Comparison of ENCODE assay signal across 16 cellular contexts in the genomic region with DNA sequence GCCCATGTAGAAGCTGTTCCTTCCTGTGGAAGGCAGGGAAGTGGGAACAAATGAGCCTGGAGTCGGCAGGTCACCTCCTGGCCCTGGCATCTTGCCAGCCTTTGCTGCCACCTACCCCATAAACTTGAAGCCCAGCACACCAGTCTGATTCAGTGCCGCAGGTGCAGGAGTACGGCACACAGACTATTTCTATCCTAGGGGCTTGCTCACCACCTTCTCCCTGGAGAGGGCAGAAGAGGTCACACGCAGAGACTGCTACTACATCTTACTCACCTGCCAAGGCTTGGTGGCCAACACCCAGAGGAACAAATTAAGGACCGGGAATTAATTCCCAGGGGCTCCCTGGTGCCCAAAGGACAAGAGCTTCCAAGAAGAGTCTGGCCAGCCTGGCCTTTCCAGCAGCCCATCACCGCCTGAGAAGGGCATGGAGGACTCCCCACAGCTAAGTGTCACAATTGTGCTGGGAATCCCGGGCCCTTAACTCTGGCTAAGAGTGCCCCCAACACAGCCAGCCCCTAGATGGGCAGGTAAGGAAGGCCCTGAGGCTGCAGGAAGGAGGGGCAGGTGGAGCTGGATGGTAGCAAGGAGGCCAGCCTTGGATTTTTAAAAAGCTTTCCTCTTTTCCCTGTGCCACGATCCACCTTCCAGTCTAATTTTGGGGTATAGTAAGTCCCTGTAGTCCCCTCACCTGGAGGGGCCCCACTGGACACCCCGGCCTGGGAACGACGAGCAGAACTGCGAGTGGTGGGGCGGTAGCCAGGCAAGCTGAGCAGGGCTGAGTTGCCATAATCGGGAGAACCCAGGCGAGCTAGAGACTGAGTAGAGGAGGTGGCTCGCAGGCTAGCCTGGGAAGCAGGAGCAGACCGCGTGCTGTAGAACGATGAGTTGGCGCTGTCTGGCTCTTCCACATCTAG. TPM values are rescaled to one million over a fixed set of nuclear protein-coding genes. Genes with fewer than 3 reads are reported as not detected.
DNase-seq lines count a peak whose midpoint lies in the region; ATAC-seq and TF ChIP-seq lines count a peak whose summit lies in the region.
"Had no signal": no experiment of that assay in that cellular context is flagged by ENCODE, and none has a peak within 500 bp of the region (broad histone marks: within the 10 kb centered on the region; RNA-seq: fewer than 3 reads in every experiment).

No MANE protein-coding gene starts in this region.

- no peak overlapping the region for H3K4ac ChIP-seq in mesenchymal stem cell (ENCODE audit: low read depth in 1 of 2, low read length in 2 of 2)

- peak overlapping the region; percentile 53 for H4K91ac ChIP-seq in mesenchymal stem cell (ENCODE audit: low read length)

- H3K4me3 ChIP-seq in DND-41 (ENCODE audit: low read depth in 1 of 2, low read length in 2 of 2) (no peak overlapping the region), mesenchymal stem cell (ENCODE audit: insufficient read depth in 1 of 2, low read depth in 1 of 2, low read length in 2 of 2) (no peak overlapping the region), WERI-Rb-1 (ENCODE audit: low read depth, low read length) (no peak overlapping the region)
- H3K4me3 ChIP-seq: mucosa of descending colon had no signal

- TF ChIP-seq CTCF in 22Rv1 (IDR thresholded peaks at IDR 0.05) (no peak), DND-41 (IDR thresholded peaks at IDR 0.05; ENCODE audit: borderline replicate concordance, extremely low read depth, low read length, poor library complexity, severe bottlenecking) (peak; percentile 2), VCaP (conservative IDR thresholded peaks at IDR 0.05) (no peak), WERI-Rb-1 (IDR thresholded peaks at IDR 0.05; ENCODE audit: low read depth, low read length) (no peak)

- H3K79me1 ChIP-seq in mesenchymal stem cell (replicated peaks; ENCODE audit: low read length, poor library complexity, severe bottlenecking), result peaks cover 26% of the 10 kb centered on the region

- WGBS in mesenchymal stem cell, result 96% methylated on average over 20 of the region's 20 CpGs

- H3K4me1 ChIP-seq in DND-41 (ENCODE audit: insufficient read depth, low read length) (no peaks in the 10 kb centered on the region), mesenchymal stem cell (ENCODE audit: control insufficient read depth, insufficient read depth, low read depth, low read length) (peaks cover 17% of the 10 kb centered on the region)
- H3K4me1 ChIP-seq: BE2C had no signal

- no peak overlapping the region for H2BK15ac ChIP-seq in mesenchymal stem cell (ENCODE audit: low read depth, poor library complexity, severe bottlenecking)

- no peak overlapping the region for H2BK5ac ChIP-seq in mesenchymal stem cell (ENCODE audit: low read depth, low read length, poor library complexity, severe bottlenecking)

- no peak overlapping the region for H3K23ac ChIP-seq in mesenchymal stem cell (ENCODE audit: low read length in 2 of 2)

- H4K8ac ChIP-seq in mesenchymal stem cell (ENCODE audit: low read length), result no peak overlapping the region

- H3K27ac ChIP-seq in 22Rv1, result peak overlapping the region; percentile 35
- no peak overlapping the region for H3K27ac ChIP-seq in DND-41 (ENCODE audit: low read length)
- H3K27ac ChIP-seq in VCaP, result peak overlapping the region; percentile 60
- no peak overlapping the region for H3K27ac ChIP-seq in mesenchymal stem cell (ENCODE audit: low read length, poor library complexity, severe bottlenecking)
- no peak overlapping the region for H3K27ac ChIP-seq in WERI-Rb-1

- H3K27me3 ChIP-seq in DND-41 (ENCODE audit: insufficient read depth, low read length, poor library complexity) (no peaks in the 10 kb centered on the region), mesenchymal stem cell (ENCODE audit: control insufficient read depth in 1 of 2, insufficient read depth in 1 of 2, low read length in 2 of 2) (no peaks in the 10 kb centered on the region), WERI-Rb-1 (ENCODE audit: insufficient read depth, low read depth, severe bottlenecking) (no peaks in the 10 kb centered on the region)
- H3K27me3 ChIP-seq: BE2C had no signal

- no peak for DNase-seq in DND-41
- DNase-seq in mesenchymal stem cell, result no peak
- no peak for DNase-seq in WERI-Rb-1
- DNase-seq: activated CD4-positive, alpha-beta T cell treated with anti-CD3 and anti-CD28 coated beads for 1 hour; activated T-cell treated with anti-CD3 and anti-CD28 coated beads for 4 hours; BE2C; foreskin melanocyte; mucosa of descending colon; NCI-H345; stimulated activated CD4-positive, alpha-beta T cell treated with anti-CD3 and anti-CD28 coated beads, Interleukin-1b, Interleukin-23, amount 100 ng/mL, for 48 hours; SW 1271 had no signal

- no peak overlapping the region for H2BK12ac ChIP-seq in mesenchymal stem cell (ENCODE audit: low read length in 2 of 2)

- H3K36me3 ChIP-seq in DND-41 (ENCODE audit: insufficient read depth, low read length) (peaks cover 97% of the 10 kb centered on the region), mesenchymal stem cell (ENCODE audit: control insufficient read depth in 1 of 2, insufficient read depth in 2 of 2, low read depth in 1 of 2, low read length in 2 of 2) (peaks cover 93 to 97% of the 10 kb centered on the region in 2 experiments), WERI-Rb-1 (peaks cover 95% of the 10 kb centered on the region)

- H3K4me2 ChIP-seq in DND-41 (ENCODE audit: insufficient read depth, low read length) (no peak overlapping the region), mesenchymal stem cell (ENCODE audit: low read length, poor library complexity, severe bottlenecking) (no peak overlapping the region)

- H4K20me1 ChIP-seq in DND-41 (ENCODE audit: insufficient read depth, low read length), result peaks cover 36% of the 10 kb centered on the region

- no peak overlapping the region for H3K9ac ChIP-seq in DND-41 (ENCODE audit: low read depth, low read length)
- H3K9ac ChIP-seq in mesenchymal stem cell (ENCODE audit: low read length), result no peak overlapping the region

- ATAC-seq in DND-41 (ENCODE audit: insufficient read depth, low read depth) (no peak), HG03432 (IDR thresholded peaks at IDR 0.05; ENCODE audit: unreplicated experiment) (no peak), HG02623 (IDR thresholded peaks at IDR 0.05; ENCODE audit: unreplicated experiment) (no peak), GM19035 (IDR thresholded peaks at IDR 0.05; ENCODE audit: unreplicated experiment) (no peak)
- ATAC-seq: mucosa of descending colon had no signal

- no peak overlapping the region for H3K18ac ChIP-seq in mesenchymal stem cell (ENCODE audit: low read depth in 1 of 2, low read length in 2 of 2)

- no peak overlapping the region for H2BK120ac ChIP-seq in mesenchymal stem cell (ENCODE audit: low read depth, low read length)

- H3K9me3 ChIP-seq in DND-41 (ENCODE audit: insufficient read depth, low read length, severe bottlenecking) (no peaks in the 10 kb centered on the region), mesenchymal stem cell (ENCODE audit: control insufficient read depth, low read length) (no peaks in the 10 kb centered on the region), WERI-Rb-1 (ENCODE audit: severe bottlenecking) (no peaks in the 10 kb centered on the region)
- H3K9me3 ChIP-seq: BE2C, mucosa of descending colon had no signal

- H3K14ac ChIP-seq in mesenchymal stem cell (ENCODE audit: low read length in 2 of 2), result no peak overlapping the region

- no peak overlapping the region for H2AK5ac ChIP-seq in mesenchymal stem cell (ENCODE audit: low read length, severe bottlenecking)

- H2AFZ ChIP-seq in DND-41 (ENCODE audit: low read depth, low read length) (no peak overlapping the region), mesenchymal stem cell (ENCODE audit: low read depth, low read length) (no peak overlapping the region)

- no peaks in the 10 kb centered on the region for H3K79me2 ChIP-seq in DND-41 (ENCODE audit: insufficient read depth, low read length)

RNA-seq across cellular contexts. Expression of a gene that starts 6.9 kb away (rescaled TPM):
- polyA plus RNA-seq in mesenchymal stem cell (2013, experiment 1 of 2), result 4.8 TPM
- polyA plus RNA-seq in mesenchymal stem cell (2013, experiment 2 of 2), result 4.1 TPM

Comparison
In these comparisons a context has a peak if more than half of its experiments do, and no peak if none do; other contexts are left out.
1. H3K27ac ChIP-seq: peak in 22Rv1 (single experiment) and VCaP (single experiment); none in DND-41 (single experiment), mesenchymal stem cell (single experiment) and WERI-Rb-1 (single experiment).